ENCODE assay signal across 1 cellular context in genomic region chr16:728131-728889, GRCh38.
A peak's percentile ranks its signal among the peaks of the same experiment; 100 is the strongest.
TF ChIP-seq lines count a peak whose summit lies in the region.

No MANE protein-coding gene starts in this region.

TF ChIP-seq in K562, 482 proteins besides CTCF, POLR2A, EP300 and RAD21 (continued from another document and continues in another):
- TF ChIP-seq DMBX1 (CRISPR knock-in tag; IDR thresholded peaks at IDR 0.05; ENCODE audit: borderline replicate concordance) (0 out of 2 replicates have a peak, but pooled peaks have one; percentile 25), LEF1 (IDR thresholded peaks at IDR 0.05) (no peak), NR1H2 (CRISPR knock-in tag; IDR thresholded peaks at IDR 0.05) (no peak), CTCFL (IDR thresholded peaks at IDR 0.05; ENCODE audit: borderline replicate concordance, insufficient read depth, low read depth, low read length, poor library complexity, severe bottlenecking) (no peak), ZNF561 (CRISPR knock-in tag; conservative IDR thresholded peaks at IDR 0.05) (no peak), KDM1A (IDR thresholded peaks at IDR 0.05) (no peak), FOXA1 (IDR thresholded peaks at IDR 0.05; ENCODE audit: borderline replicate concordance) (no peak), CAMTA2 (CRISPR knock-in tag; conservative IDR thresholded peaks at IDR 0.05) (0 out of 2 replicates have a peak, but pooled peaks have one; percentile 37), ZNF57 (CRISPR knock-in tag; IDR thresholded peaks at IDR 0.05) (no peak), CREB3L1 (IDR thresholded peaks at IDR 0.05; ENCODE audit: borderline replicate concordance, low read depth) (no peak), MCM7 (IDR thresholded peaks at IDR 0.05) (no peak), ATF3 (IDR thresholded peaks at IDR 0.05) (no peak), ATF3 (CRISPR knock-in tag; conservative IDR thresholded peaks at IDR 0.05) (no peak), ZBTB5 (IDR thresholded peaks at IDR 0.05) (no peak), SP1 (CRISPR knock-in tag; IDR thresholded peaks at IDR 0.05) (peak; percentile 27; the same call in 1 of the 2 replicates), ATF2 (CRISPR knock-in tag; IDR thresholded peaks at IDR 0.05) (peak; percentile 38; the same call in 1 of the 2 replicates), FOXK2 (conservative IDR thresholded peaks at IDR 0.05 in 1 of 2, IDR thresholded peaks at IDR 0.05 in 1 of 2; ENCODE audit: low read depth in 2 of 2) (no peak), EWSR1 (IDR thresholded peaks at IDR 0.05; ENCODE audit: borderline replicate concordance, low read depth, partially characterized antibody) (no peak), NR4A1 (CRISPR knock-in tag; IDR thresholded peaks at IDR 0.05) (no peak), NR4A1 (tag; IDR thresholded peaks at IDR 0.05) (no peak), HDGF (IDR thresholded peaks at IDR 0.05) (no peak), VEZF1 (CRISPR knock-in tag; IDR thresholded peaks at IDR 0.05) (peak; percentile 77), EGR1 (conservative IDR thresholded peaks at IDR 0.05) (no peak), RBM22 (IDR thresholded peaks at IDR 0.05; ENCODE audit: low read depth, low read length, poor library complexity, severe bottlenecking) (peak; percentile 14), KLF10 (CRISPR knock-in tag; IDR thresholded peaks at IDR 0.05) (no peak), ZBTB7A (IDR thresholded peaks at IDR 0.05; ENCODE audit: borderline replicate concordance, control insufficient read depth, low read depth, low read length) (peak; percentile 54; the same call in 1 of the 2 replicates), ZFPM2 (CRISPR knock-in tag; IDR thresholded peaks at IDR 0.05) (no peak), ZNF316 (IDR thresholded peaks at IDR 0.05) (peak; percentile 16; the same call in 1 of the 2 replicates), SNAPC5 (CRISPR knock-in tag; IDR thresholded peaks at IDR 0.05) (no peak), ZNF551 (CRISPR knock-in tag; IDR thresholded peaks at IDR 0.05) (no peak), POLR2G (IDR thresholded peaks at IDR 0.05; ENCODE audit: low read depth, low read length) (peak; percentile 77), KDM5B (IDR thresholded peaks at IDR 0.05; ENCODE audit: insufficient replicate concordance, low read depth, low read length) (peak; percentile 57), ZBTB49 (CRISPR knock-in tag; IDR thresholded peaks at IDR 0.05; ENCODE audit: borderline replicate concordance) (no peak), NFATC3 (IDR thresholded peaks at IDR 0.05) (no peak), PHF20 (IDR thresholded peaks at IDR 0.05; ENCODE audit: partially characterized antibody) (no peak), KDM2B (CRISPR knock-in tag; IDR thresholded peaks at IDR 0.05) (no peak), TOE1 (IDR thresholded peaks at IDR 0.05; ENCODE audit: borderline replicate concordance) (no peak), TOE1 (CRISPR knock-in tag; IDR thresholded peaks at IDR 0.05; ENCODE audit: borderline replicate concordance, low read depth) (no peak), ZNF263 (CRISPR knock-in tag; IDR thresholded peaks at IDR 0.05; ENCODE audit: borderline replicate concordance) (no peak; the same call in 1 of the 2 replicates), TAL1 (IDR thresholded peaks at IDR 0.05) (no peak), ZKSCAN8 (CRISPR knock-in tag; IDR thresholded peaks at IDR 0.05) (no peak), ZNF589 (CRISPR knock-in tag; IDR thresholded peaks at IDR 0.05; ENCODE audit: low read depth) (no peak), ZBTB2 (IDR thresholded peaks at IDR 0.05) (0 out of 2 replicates have a peak, but pooled peaks have one; percentile 32), FUS (optimal IDR thresholded peaks at IDR 0.05; ENCODE audit: low read depth, low read length) (no peak), NR2C2 (CRISPR knock-in tag; IDR thresholded peaks at IDR 0.05) (no peak), NR2C2 (tag; IDR thresholded peaks at IDR 0.05) (no peak), ZBTB1 (CRISPR knock-in tag; IDR thresholded peaks at IDR 0.05; ENCODE audit: borderline replicate concordance, low read depth) (no peak), ZNF324 (CRISPR knock-in tag; IDR thresholded peaks at IDR 0.05) (no peak), ZFP1 (CRISPR knock-in tag; IDR thresholded peaks at IDR 0.05) (no peak), JUN (IDR thresholded peaks at IDR 0.05; ENCODE audit: borderline replicate concordance, low read depth, low read length) (0 out of 2 replicates have a peak, but pooled peaks have one; percentile 14), JUN (CRISPR knock-in tag; IDR thresholded peaks at IDR 0.05; ENCODE audit: borderline replicate concordance) (no peak), ZNF384 (IDR thresholded peaks at IDR 0.05; ENCODE audit: low read depth, low read length) (no peak), NR3C1 (CRISPR knock-in tag; IDR thresholded peaks at IDR 0.05) (0 out of 2 replicates have a peak, but pooled peaks have one; percentile 14), TEAD2 (tag; IDR thresholded peaks at IDR 0.05) (no peak), MAFG (tag; conservative IDR thresholded peaks at IDR 0.05) (no peak), GATA2 (CRISPR knock-in tag; IDR thresholded peaks at IDR 0.05) (no peak), RHOXF2B (CRISPR knock-in tag; conservative IDR thresholded peaks at IDR 0.05) (no peak), CLOCK (CRISPR knock-in tag; IDR thresholded peaks at IDR 0.05; ENCODE audit: borderline replicate concordance) (peak; percentile 89; the same call in 1 of the 2 replicates), ZNF354B (CRISPR knock-in tag; IDR thresholded peaks at IDR 0.05) (no peak), MXI1 (IDR thresholded peaks at IDR 0.05; ENCODE audit: low read depth, low read length) (peak; percentile 83), ZNF668 (CRISPR knock-in tag; IDR thresholded peaks at IDR 0.05) (no peak)
